11 cellular contexts compared by ENCODE assay signal in the genomic region with DNA sequence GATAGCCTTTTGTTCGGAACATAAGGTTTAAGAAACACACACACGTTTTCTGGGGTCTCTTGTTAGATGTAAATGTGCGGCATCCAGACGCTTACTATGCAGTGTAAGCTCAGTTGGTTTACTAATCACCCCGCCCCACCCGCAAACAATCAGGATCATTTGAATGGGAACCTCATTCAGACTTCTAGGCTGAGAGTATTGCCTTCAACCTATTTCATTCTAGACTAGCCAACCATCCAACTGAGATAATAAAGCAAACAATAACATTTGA. TPM values are rescaled to one million over a fixed set of nuclear protein-coding genes. Genes with fewer than 3 reads are reported as not detected.
DNase-seq lines count a peak whose midpoint lies in the region; ATAC-seq and TF ChIP-seq lines count a peak whose summit lies in the region.
"Had no signal": no experiment of that assay in that cellular context is flagged by ENCODE, and none has a peak within 500 bp of the region (broad histone marks: within the 10 kb centered on the region; RNA-seq: fewer than 3 reads in every experiment).

No MANE protein-coding gene starts in this region.

- TF ChIP-seq CTCF in right atrium auricular region (IDR thresholded peaks at IDR 0.05) = no peak
- no peak for TF ChIP-seq CTCF in epithelial cell of esophagus (IDR thresholded peaks at IDR 0.05; ENCODE audit: insufficient read depth, low read depth, low read length, missing control alignments)
- TF ChIP-seq CTCF in neural progenitor cell (IDR thresholded peaks at IDR 0.05) = no peak

- H3F3A ChIP-seq in neural progenitor cell (ENCODE audit: low read depth) = peaks cover 28% of the 10 kb centered on the region

- H3K36me3 ChIP-seq in right atrium auricular region (no peaks in the 10 kb centered on the region), neural progenitor cell (no peaks in the 10 kb centered on the region)

- peaks cover 4% of the 10 kb centered on the region for H3K27me3 Mint-ChIP-seq in neural progenitor cell (ENCODE audit: insufficient read depth, low read depth)

- H3K4me1 ChIP-seq in right atrium auricular region (no peaks in the 10 kb centered on the region), neural progenitor cell (peaks cover 27% of the 10 kb centered on the region)

- peak overlapping the region; percentile 86 for H3K9ac ChIP-seq in neural progenitor cell

- H3K4me3 ChIP-seq in right atrium auricular region (peak overlapping the region; percentile 62 to 66), epithelial cell of esophagus (ENCODE audit: low read length) (peak overlapping the region; percentile 93), neural progenitor cell (peak overlapping the region; percentile 92)

- H2AFZ ChIP-seq in neural progenitor cell (replicated peaks) = peak overlapping the region; percentile 28

- ATAC-seq in HG03159 (IDR thresholded peaks at IDR 0.05; ENCODE audit: unreplicated experiment) = no peak

- H3K27ac ChIP-seq in right atrium auricular region (peak overlapping the region; percentile 94 to 95), neural progenitor cell (peak overlapping the region; percentile 99)
- H3K27ac ChIP-seq: HL-60 had no signal

- H3K9me3 Mint-ChIP-seq in neural progenitor cell = no peaks in the 10 kb centered on the region
- H3K9me3 Mint-ChIP-seq: activated CD4-positive, alpha-beta T cell treated with anti-CD3 and anti-CD28 coated beads, Interleukin-2, amount 10 ng/mL, durations not matched to agents 24 days and 14 days had no signal

- DNase-seq in right atrium auricular region (ENCODE audit: low spot score) (no peak), cardiac septum (ENCODE audit: low spot score) (no peak), epithelial cell of esophagus (ENCODE audit: low read depth) (no peak), neural progenitor cell (ENCODE audit: low spot score) (no peak), NCI-H226 (no peak), dermis blood vessel endothelial cell (no peak), DMS79 (lab: John Stamatoyannopoulos, UW) (no peak)
- DNase-seq: activated CD4-positive, alpha-beta T cell treated with anti-CD3 and anti-CD28 coated beads, Interleukin-2, amount 10 ng/mL, durations not matched to agents 24 days and 14 days; AML-193 had no signal

- no peaks in the 10 kb centered on the region for H3K27me3 ChIP-seq in right atrium auricular region
- no peaks in the 10 kb centered on the region for H3K27me3 ChIP-seq in neural progenitor cell

- peak overlapping the region; percentile 98 for H3K27ac Mint-ChIP-seq in neural progenitor cell
- H3K27ac Mint-ChIP-seq: activated CD4-positive, alpha-beta T cell treated with anti-CD3 and anti-CD28 coated beads, Interleukin-2, amount 10 ng/mL, durations not matched to agents 24 days and 14 days had no signal

- no peaks in the 10 kb centered on the region for H3K9me3 ChIP-seq in right atrium auricular region
- no peaks in the 10 kb centered on the region for H3K9me3 ChIP-seq in neural progenitor cell (ENCODE audit: low read depth)

- peaks cover 36% of the 10 kb centered on the region for H3K79me2 ChIP-seq in neural progenitor cell (ENCODE audit: low read depth)

- peak overlapping the region; percentile 90 for H3K4me3 Mint-ChIP-seq in neural progenitor cell
- H3K4me3 Mint-ChIP-seq: activated CD4-positive, alpha-beta T cell treated with anti-CD3 and anti-CD28 coated beads, Interleukin-2, amount 10 ng/mL, durations not matched to agents 24 days and 14 days had no signal

- H3K4me2 ChIP-seq in neural progenitor cell = peak overlapping the region; percentile 95

- H4K20me1 ChIP-seq in neural progenitor cell (ENCODE audit: low read depth) = no peaks in the 10 kb centered on the region

- no peaks in the 10 kb centered on the region for H3K36me3 Mint-ChIP-seq in neural progenitor cell

- H3K4me1 Mint-ChIP-seq in neural progenitor cell = peaks cover 24% of the 10 kb centered on the region
- H3K4me1 Mint-ChIP-seq: activated CD4-positive, alpha-beta T cell treated with anti-CD3 and anti-CD28 coated beads, Interleukin-2, amount 10 ng/mL, durations not matched to agents 24 days and 14 days had no signal

- intact Hi-C loops in cardiac septum (cut with DNase I) = loop anchor here (2.0 to 10.0 kb wide), 5 partner anchors 132 to 388 kb away; no protein-coding TSS in a partner anchor

RNA-seq across cellular contexts. Expression of a gene that starts 1.3 kb away (rescaled TPM):
- total RNA-seq in right atrium auricular region (1 to 10 TPM; 8.9 to 9.8 TPM), cardiac septum (16.4 TPM), neural progenitor cell (ENCODE audit: low replicate concordance) (27.7 and 41.1 TPM in 2 replicates), dermis blood vessel endothelial cell (under 0.01 and 0.23 TPM in 2 replicates)
- total RNA-seq: activated CD4-positive, alpha-beta T cell treated with anti-CD3 and anti-CD28 coated beads, Interleukin-2, amount 10 ng/mL, durations not matched to agents 24 days and 14 days had no signal
